In genomic region chr6:84547341-84547794, GRCh38 we compare ENCODE assay signal across 1 cellular context.
TF ChIP-seq lines count a peak whose summit lies in the region.

No MANE protein-coding gene starts in this region.

TF ChIP-seq in GM12878, 131 proteins besides CTCF, POLR2A, EP300 and RAD21 (continued from another document and continues in another):
- TF ChIP-seq ESRRA (IDR thresholded peaks at IDR 0.05; ENCODE audit: low read length): 0 out of 2 replicates have a peak, but pooled peaks have one; percentile 28
- TF ChIP-seq ATF7 (IDR thresholded peaks at IDR 0.05; ENCODE audit: low read depth): peak; percentile 92
- no peak for TF ChIP-seq POU2F2 (IDR thresholded peaks at IDR 0.05; ENCODE audit: borderline replicate concordance, low read depth, low read length)
- no peak for TF ChIP-seq ZNF687 (IDR thresholded peaks at IDR 0.05)
- peak; percentile 91 for TF ChIP-seq SKIL (IDR thresholded peaks at IDR 0.05; ENCODE audit: low read depth, poor library complexity, severe bottlenecking)
- TF ChIP-seq FOXM1 (IDR thresholded peaks at IDR 0.05; ENCODE audit: low read depth, low read length): no peak
- no peak for TF ChIP-seq ZNF274 (IDR thresholded peaks at IDR 0.05; ENCODE audit: insufficient read depth, insufficient read length)
- no peak for TF ChIP-seq CHD4 (IDR thresholded peaks at IDR 0.05)
- TF ChIP-seq KLF5 (IDR thresholded peaks at IDR 0.05; ENCODE audit: partially characterized antibody): no peak
- no peak for TF ChIP-seq HSF1 (IDR thresholded peaks at IDR 0.05; ENCODE audit: low read depth, low read length)
- no peak for TF ChIP-seq STAT1 (conservative IDR thresholded peaks at IDR 0.05)
- peak; percentile 94 for TF ChIP-seq RELB (IDR thresholded peaks at IDR 0.05; ENCODE audit: low read depth)
- no peak for TF ChIP-seq PAX8 (IDR thresholded peaks at IDR 0.05)
- TF ChIP-seq ELK1 (IDR thresholded peaks at IDR 0.05; ENCODE audit: low read depth, low read length): no peak
- TF ChIP-seq NR2F1 (conservative IDR thresholded peaks at IDR 0.05): peak; percentile 99
- no peak for TF ChIP-seq EZH2 (IDR thresholded peaks at IDR 0.05; ENCODE audit: borderline replicate concordance, control insufficient read depth, low read depth, low read length)
- TF ChIP-seq ZSCAN29 (IDR thresholded peaks at IDR 0.05): 0 out of 2 replicates have a peak, but pooled peaks have one; percentile 21
- no peak for TF ChIP-seq JUND (IDR thresholded peaks at IDR 0.05; ENCODE audit: low read depth, low read length)
- TF ChIP-seq PKNOX1 (IDR thresholded peaks at IDR 0.05): no peak; the same call in 1 of the 2 replicates
- TF ChIP-seq PML (IDR thresholded peaks at IDR 0.05; ENCODE audit: low read length): no peak
- no peak for TF ChIP-seq SREBF1 (IDR thresholded peaks at IDR 0.05; ENCODE audit: low read length)
- TF ChIP-seq TARDBP (IDR thresholded peaks at IDR 0.05; ENCODE audit: borderline replicate concordance): no peak
- TF ChIP-seq CHD1 (IDR thresholded peaks at IDR 0.05; ENCODE audit: low read depth, low read length): no peak
- TF ChIP-seq BMI1 (IDR thresholded peaks at IDR 0.05; ENCODE audit: borderline replicate concordance): peak; percentile 86
- TF ChIP-seq FOS (IDR thresholded peaks at IDR 0.05; ENCODE audit: borderline replicate concordance, extremely low read depth, insufficient read length): no peak
- TF ChIP-seq ZNF217 (IDR thresholded peaks at IDR 0.05): peak; percentile 90; the same call in 1 of the 2 replicates
- TF ChIP-seq TCF3 (IDR thresholded peaks at IDR 0.05; ENCODE audit: borderline replicate concordance, insufficient read depth, low read depth, low read length): no peak
- no peak for TF ChIP-seq BCL3 (IDR thresholded peaks at IDR 0.05; ENCODE audit: borderline replicate concordance, insufficient read depth, low read depth, low read length, poor library complexity, severe bottlenecking)
- TF ChIP-seq SP1 (IDR thresholded peaks at IDR 0.05; ENCODE audit: low read depth, low read length): no peak
- TF ChIP-seq GATAD2B (conservative IDR thresholded peaks at IDR 0.05; ENCODE audit: low read depth): peak; percentile 86
- TF ChIP-seq USF2 (IDR thresholded peaks at IDR 0.05; ENCODE audit: borderline replicate concordance, low read depth, low read length): no peak
- no peak for TF ChIP-seq BRCA1 (IDR thresholded peaks at IDR 0.05; ENCODE audit: low read depth, low read length)
- no peak for TF ChIP-seq ZBTB33 (IDR thresholded peaks at IDR 0.05)
- TF ChIP-seq ZNF592 (IDR thresholded peaks at IDR 0.05): no peak
- no peak for TF ChIP-seq EED (IDR thresholded peaks at IDR 0.05; ENCODE audit: low read depth)
- TF ChIP-seq CBFB (IDR thresholded peaks at IDR 0.05; ENCODE audit: low read depth): no peak
- TF ChIP-seq CBX3 (IDR thresholded peaks at IDR 0.05; ENCODE audit: borderline replicate concordance, low read depth): no peak
- TF ChIP-seq LARP7 (IDR thresholded peaks at IDR 0.05): no peak
